In the genomic region with DNA sequence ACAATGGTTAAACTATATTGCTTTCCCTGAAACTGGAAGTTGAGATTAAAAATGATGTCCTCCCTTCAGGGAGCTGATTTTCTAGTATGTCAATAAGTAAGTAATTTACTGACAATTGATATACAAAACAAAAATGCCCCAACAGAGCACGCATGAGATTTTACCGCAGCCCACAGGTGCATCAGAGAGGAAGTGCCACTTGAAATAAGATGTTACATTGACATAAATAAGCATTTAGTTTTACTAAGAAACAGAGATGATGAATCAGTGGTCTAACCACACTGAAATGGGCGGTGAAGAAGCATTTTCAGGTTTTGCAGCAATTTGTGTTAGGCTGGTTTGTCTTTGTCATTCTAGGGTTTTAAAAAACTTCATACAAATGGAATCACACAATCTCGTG, we compare ENCODE assay signal across 1 cellular context.
TF ChIP-seq lines count a peak whose summit lies in the region.

No MANE protein-coding gene starts in this region.

TF ChIP-seq in GM12878, 131 proteins besides CTCF, POLR2A, EP300 and RAD21 (continued from another document):
- peak in 1 of 2 experiments; percentile 85; a peak in 2 of 4 replicates for TF ChIP-seq ETV6 (conservative IDR thresholded peaks at IDR 0.05 in 1 of 2, IDR thresholded peaks at IDR 0.05 in 1 of 2; ENCODE audit: borderline replicate concordance in 1 of 2, low read depth in 1 of 2)
- TF ChIP-seq CBX5 (IDR thresholded peaks at IDR 0.05; ENCODE audit: low read depth), result 0 out of 2 replicates have a peak, but pooled peaks have one; percentile 72
- TF ChIP-seq KDM1A (IDR thresholded peaks at IDR 0.05; ENCODE audit: borderline replicate concordance), result no peak
- peak; percentile 100 for TF ChIP-seq RUNX3 (IDR thresholded peaks at IDR 0.05; ENCODE audit: low read length)
- TF ChIP-seq ASH2L (IDR thresholded peaks at IDR 0.05; ENCODE audit: borderline replicate concordance, low read depth), result no peak
- peak; percentile 85; the same call in 1 of the 2 replicates for TF ChIP-seq ZNF592 (IDR thresholded peaks at IDR 0.05)
- peak; percentile 95 for TF ChIP-seq TCF12 (IDR thresholded peaks at IDR 0.05; ENCODE audit: low read depth, low read length)
- peak; percentile 90 for TF ChIP-seq IRF4 (IDR thresholded peaks at IDR 0.05; ENCODE audit: low read depth, low read length)
- TF ChIP-seq, protein P1, sequence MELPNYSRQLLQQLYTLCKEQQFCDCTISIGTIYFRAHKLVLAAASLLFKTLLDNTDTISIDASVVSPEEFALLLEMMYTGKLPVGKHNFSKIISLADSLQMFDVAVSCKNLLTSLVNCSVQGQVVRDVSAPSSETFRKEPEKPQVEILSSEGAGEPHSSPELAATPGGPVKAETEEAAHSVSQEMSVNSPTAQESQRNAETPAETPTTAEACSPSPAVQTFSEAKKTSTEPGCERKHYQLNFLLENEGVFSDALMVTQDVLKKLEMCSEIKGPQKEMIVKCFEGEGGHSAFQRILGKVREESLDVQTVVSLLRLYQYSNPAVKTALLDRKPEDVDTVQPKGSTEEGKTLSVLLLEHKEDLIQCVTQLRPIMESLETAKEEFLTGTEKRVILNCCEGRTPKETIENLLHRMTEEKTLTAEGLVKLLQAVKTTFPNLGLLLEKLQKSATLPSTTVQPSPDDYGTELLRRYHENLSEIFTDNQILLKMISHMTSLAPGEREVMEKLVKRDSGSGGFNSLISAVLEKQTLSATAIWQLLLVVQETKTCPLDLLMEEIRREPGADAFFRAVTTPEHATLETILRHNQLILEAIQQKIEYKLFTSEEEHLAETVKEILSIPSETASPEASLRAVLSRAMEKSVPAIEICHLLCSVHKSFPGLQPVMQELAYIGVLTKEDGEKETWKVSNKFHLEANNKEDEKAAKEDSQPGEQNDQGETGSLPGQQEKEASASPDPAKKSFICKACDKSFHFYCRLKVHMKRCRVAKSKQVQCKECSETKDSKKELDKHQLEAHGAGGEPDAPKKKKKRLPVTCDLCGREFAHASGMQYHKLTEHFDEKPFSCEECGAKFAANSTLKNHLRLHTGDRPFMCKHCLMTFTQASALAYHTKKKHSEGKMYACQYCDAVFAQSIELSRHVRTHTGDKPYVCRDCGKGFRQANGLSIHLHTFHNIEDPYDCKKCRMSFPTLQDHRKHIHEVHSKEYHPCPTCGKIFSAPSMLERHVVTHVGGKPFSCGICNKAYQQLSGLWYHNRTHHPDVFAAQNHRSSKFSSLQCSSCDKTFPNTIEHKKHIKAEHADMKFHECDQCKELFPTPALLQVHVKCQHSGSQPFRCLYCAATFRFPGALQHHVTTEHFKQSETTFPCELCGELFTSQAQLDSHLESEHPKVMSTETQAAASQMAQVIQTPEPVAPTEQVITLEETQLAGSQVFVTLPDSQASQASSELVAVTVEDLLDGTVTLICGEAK (IDR thresholded peaks at IDR 0.05; ENCODE audit: borderline replicate concordance), result no peak
- TF ChIP-seq ZBED1 (IDR thresholded peaks at IDR 0.05; ENCODE audit: borderline replicate concordance), result peak; percentile 89
- TF ChIP-seq, protein P2, sequence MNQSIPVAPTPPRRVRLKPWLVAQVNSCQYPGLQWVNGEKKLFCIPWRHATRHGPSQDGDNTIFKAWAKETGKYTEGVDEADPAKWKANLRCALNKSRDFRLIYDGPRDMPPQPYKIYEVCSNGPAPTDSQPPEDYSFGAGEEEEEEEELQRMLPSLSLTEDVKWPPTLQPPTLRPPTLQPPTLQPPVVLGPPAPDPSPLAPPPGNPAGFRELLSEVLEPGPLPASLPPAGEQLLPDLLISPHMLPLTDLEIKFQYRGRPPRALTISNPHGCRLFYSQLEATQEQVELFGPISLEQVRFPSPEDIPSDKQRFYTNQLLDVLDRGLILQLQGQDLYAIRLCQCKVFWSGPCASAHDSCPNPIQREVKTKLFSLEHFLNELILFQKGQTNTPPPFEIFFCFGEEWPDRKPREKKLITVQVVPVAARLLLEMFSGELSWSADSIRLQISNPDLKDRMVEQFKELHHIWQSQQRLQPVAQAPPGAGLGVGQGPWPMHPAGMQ (IDR thresholded peaks at IDR 0.05; ENCODE audit: borderline replicate concordance), result peak; percentile 49; the same call in 1 of the 2 replicates
- TF ChIP-seq NFIC (IDR thresholded peaks at IDR 0.05; ENCODE audit: low read depth, low read length), result peak; percentile 99
- TF ChIP-seq TBL1XR1 (IDR thresholded peaks at IDR 0.05; ENCODE audit: low read depth, low read length), result peak; percentile 91
- peak; percentile 98 for TF ChIP-seq BCL11A (IDR thresholded peaks at IDR 0.05; ENCODE audit: low read depth, low read length)
- no peak for TF ChIP-seq ESRRA (IDR thresholded peaks at IDR 0.05; ENCODE audit: low read length)
- TF ChIP-seq E4F1 (IDR thresholded peaks at IDR 0.05; ENCODE audit: borderline replicate concordance, partially characterized antibody), result no peak
- peak; percentile 86 for TF ChIP-seq ATF7 (IDR thresholded peaks at IDR 0.05; ENCODE audit: low read depth)
- TF ChIP-seq IKZF1 (conservative IDR thresholded peaks at IDR 0.05), result peak; percentile 87
- TF ChIP-seq SIN3A (IDR thresholded peaks at IDR 0.05; ENCODE audit: low read depth, low read length), result no peak
- TF ChIP-seq CHD2 (IDR thresholded peaks at IDR 0.05; ENCODE audit: borderline replicate concordance, low read depth, low read length), result peak; percentile 72; the same call in 1 of the 2 replicates
- TF ChIP-seq PBX3 (IDR thresholded peaks at IDR 0.05; ENCODE audit: insufficient replicate concordance, low read depth, low read length), result peak; percentile 17
- TF ChIP-seq ZNF622 (IDR thresholded peaks at IDR 0.05), result no peak
- TF ChIP-seq SMAD1 (IDR thresholded peaks at IDR 0.05; ENCODE audit: low read depth, partially characterized antibody), result no peak
- TF ChIP-seq ZNF24 (IDR thresholded peaks at IDR 0.05), result peak; percentile 74
- peak; percentile 97 for TF ChIP-seq CBFB (IDR thresholded peaks at IDR 0.05; ENCODE audit: low read depth)
- TF ChIP-seq YBX1 (IDR thresholded peaks at IDR 0.05), result no peak
